In genomic region chr1:110513511-110513910, GRCh38 we compare ENCODE assay signal across 15 cellular contexts. TPM values are rescaled to one million over a fixed set of nuclear protein-coding genes. Genes with fewer than 3 reads are reported as not detected.
DNase-seq lines count a peak whose midpoint lies in the region; ATAC-seq and TF ChIP-seq lines count a peak whose summit lies in the region.
"Had no signal": no experiment of that assay in that cellular context is flagged by ENCODE, and none has a peak within 500 bp of the region (broad histone marks: within the 10 kb centered on the region; RNA-seq: fewer than 3 reads in every experiment).

No MANE protein-coding gene starts in this region.

- H3K27me3 ChIP-seq in Karpas-422 (ENCODE audit: low read length) (no peaks in the 10 kb centered on the region), WERI-Rb-1 (ENCODE audit: insufficient read depth, low read depth, severe bottlenecking) (no peaks in the 10 kb centered on the region), dorsolateral prefrontal cortex (peaks cover 0 to 3% (median 0%) of the 10 kb centered on the region in 45 donors)
- no peaks in the 10 kb centered on the region for H3K27me3 ChIP-seq in CD8-positive, alpha-beta memory T cell (ENCODE audit: insufficient read depth, low read length, poor library complexity, severe bottlenecking)
- H3K27me3 ChIP-seq: ovary had no signal

- H3K36me3 Mint-ChIP-seq in CD8-positive, alpha-beta memory T cell, result no peaks in the 10 kb centered on the region

- H3K9me2 ChIP-seq in Karpas-422 (replicated peaks; ENCODE audit: insufficient read depth, low read length), result no peaks in the 10 kb centered on the region

- H3K79me2 ChIP-seq in Karpas-422 (ENCODE audit: low read length), result no peaks in the 10 kb centered on the region

- no peak overlapping the region for H3K4me3 Mint-ChIP-seq in CD8-positive, alpha-beta memory T cell
- H3K4me3 Mint-ChIP-seq: activated naive CD4-positive, alpha-beta T cell treated with anti-CD3 and anti-CD28 coated beads for 36 hours had no signal

- no peak overlapping the region for H3K4me2 ChIP-seq in Karpas-422 (ENCODE audit: low read depth, low read length, poor library complexity, severe bottlenecking)

- H3K4me1 ChIP-seq in Karpas-422 (ENCODE audit: low read length), result no peaks in the 10 kb centered on the region
- no peaks in the 10 kb centered on the region for H3K4me1 ChIP-seq in CD8-positive, alpha-beta memory T cell (ENCODE audit: insufficient read depth, low read length)

- CTCF ChIA-PET in CD8-positive, alpha-beta memory T cell (lab: Charles Lee), result interaction anchor here (1.3 kb wide), 1 partner anchor 18 kb away, joined by 3 read pairs; no protein-coding TSS in a partner anchor

- no peaks in the 10 kb centered on the region for H3K9me3 Mint-ChIP-seq in CD8-positive, alpha-beta memory T cell
- H3K9me3 Mint-ChIP-seq: activated naive CD4-positive, alpha-beta T cell treated with anti-CD3 and anti-CD28 coated beads for 36 hours had no signal

- H3K9me3 ChIP-seq in Karpas-422 (ENCODE audit: low read length) (no peaks in the 10 kb centered on the region), WERI-Rb-1 (ENCODE audit: severe bottlenecking) (no peaks in the 10 kb centered on the region)
- no peaks in the 10 kb centered on the region for H3K9me3 ChIP-seq in CD8-positive, alpha-beta memory T cell (ENCODE audit: low read length)
- H3K9me3 ChIP-seq: ovary had no signal

- H3K36me3 ChIP-seq in Karpas-422 (ENCODE audit: insufficient read depth, low read length), result no peaks in the 10 kb centered on the region
- H3K36me3 ChIP-seq in WERI-Rb-1, result no peaks in the 10 kb centered on the region
- no peaks in the 10 kb centered on the region for H3K36me3 ChIP-seq in CD8-positive, alpha-beta memory T cell (ENCODE audit: insufficient read depth, low read length)
- H3K36me3 ChIP-seq: ovary had no signal

- no peak overlapping the region for H2AFZ ChIP-seq in Karpas-422 (ENCODE audit: low read length)

- H4K20me1 ChIP-seq in Karpas-422 (ENCODE audit: insufficient read depth, low read depth, low read length), result no peaks in the 10 kb centered on the region

- H3K9ac ChIP-seq in Karpas-422 (ENCODE audit: low read length), result no peak overlapping the region

- no peaks in the 10 kb centered on the region for H3K4me1 Mint-ChIP-seq in CD8-positive, alpha-beta memory T cell

- TF ChIP-seq CTCF in WERI-Rb-1 (IDR thresholded peaks at IDR 0.05; ENCODE audit: low read depth, low read length) (no peak), dorsolateral prefrontal cortex (IDR thresholded peaks at IDR 0.05 in 54 of 56, conservative IDR thresholded peaks at IDR 0.05 in 2 of 56; ENCODE audit: low read depth in 1 of 56, partially characterized antibody in 56 of 56) (no peak)

- ATAC-seq in HG03520 (IDR thresholded peaks at IDR 0.05; ENCODE audit: unreplicated experiment) (no peak), GM19397 (IDR thresholded peaks at IDR 0.05; ENCODE audit: unreplicated experiment) (no peak)

- H3K27me3 Mint-ChIP-seq in CD8-positive, alpha-beta memory T cell, result peaks cover 4 to 31% of the 10 kb centered on the region in 2 donors

- H3K27ac Mint-ChIP-seq in CD8-positive, alpha-beta memory T cell, result no peak overlapping the region
- H3K27ac Mint-ChIP-seq: activated naive CD4-positive, alpha-beta T cell treated with anti-CD3 and anti-CD28 coated beads for 36 hours had no signal

- intact Hi-C loops in dorsolateral prefrontal cortex (cut with DNase I), result no loop called here

- H3K27ac ChIP-seq in Karpas-422 (ENCODE audit: low read length) (no peak overlapping the region), WERI-Rb-1 (no peak overlapping the region), dorsolateral prefrontal cortex (peak overlapping the region in 1 of 59 donors; percentile 17)
- no peak overlapping the region for H3K27ac ChIP-seq in CD8-positive, alpha-beta memory T cell (ENCODE audit: low read depth, low read length)
- H3K27ac ChIP-seq: ovary had no signal

- POLR2A ChIA-PET in CD8-positive, alpha-beta memory T cell (lab: Charles Lee), result no interaction called here

- H3K4me3 ChIP-seq in Karpas-422 (ENCODE audit: low read length) (no peak overlapping the region), WERI-Rb-1 (ENCODE audit: low read depth, low read length) (no peak overlapping the region), dorsolateral prefrontal cortex (no peak overlapping the region)
- no peak overlapping the region for H3K4me3 ChIP-seq in CD8-positive, alpha-beta memory T cell (ENCODE audit: low read length)
- H3K4me3 ChIP-seq: ovary had no signal

- DNase-seq in EL (peak; percentile 24), Karpas-422 (peak; percentile 46), WERI-Rb-1 (peak; percentile 55), islet precursor cell (peak; percentile 95), dorsolateral prefrontal cortex (no peak)
- DNase-seq in CD8-positive, alpha-beta memory T cell, result no peak
- DNase-seq: activated naive CD4-positive, alpha-beta T cell treated with anti-CD3 and anti-CD28 coated beads for 36 hours; effector memory CD4-positive, alpha-beta T cell; NCI-H1105; ovary; Right ventricle myocardium superior; small intestine had no signal

RNA-seq across cellular contexts. Expression of gene KCNA10, which starts 5.5 kb away (rescaled TPM):
- total RNA-seq in Karpas-422 (2014; rRNA removed; shearing (Covaris generic); ENCODE audit: low replicate concordance), result not detected in 2 replicates
- not detected for total RNA-seq in CD8-positive, alpha-beta memory T cell
- not detected for polyA plus RNA-seq in CD8-positive, alpha-beta memory T cell
- under 1 TPM in 2 of 120 experiments, not detected in 118; 0.26 TPM for total RNA-seq in dorsolateral prefrontal cortex
- total RNA-seq: activated naive CD4-positive, alpha-beta T cell treated with anti-CD3 and anti-CD28 coated beads for 36 hours; frontal cortex; ovary; Right ventricle myocardium superior had no signal
- polyA plus RNA-seq: ovary, small intestine had no signal

Comparison
In these comparisons a context has a peak if more than half of its experiments do, and no peak if none do; other contexts are left out.
1. DNase-seq: peak in EL (single experiment), Karpas-422 (single experiment), WERI-Rb-1 (single experiment) and islet precursor cell (single experiment); none in CD8-positive, alpha-beta memory T cell (0 of 5) and dorsolateral prefrontal cortex (0 of 10).